ENCODE assay signal across 7 cellular contexts in genomic region chr5:69217732-69218568, GRCh38.
DNase-seq lines count a peak whose midpoint lies in the region; ATAC-seq and TF ChIP-seq lines count a peak whose summit lies in the region.

No MANE protein-coding gene starts in this region.

- no peaks in the 10 kb centered on the region for H3K27me3 Mint-ChIP-seq in T-helper 2 cell treated with Interferon-gamma antibody and Interleukin-4, amounts not matched to agents 5 μg/mL and 100 μg/mL, for 36 hours (ENCODE audit: low read depth)

- in situ Hi-C loops in astrocyte of the cerebellum (cut with HindIII; ENCODE audit: low sequenced_read_pairs): no loop called here

- ATAC-seq in GM18502 (IDR thresholded peaks at IDR 0.05; ENCODE audit: poor library complexity, unreplicated experiment) (peak; percentile 93), HG02938 (IDR thresholded peaks at IDR 0.05; ENCODE audit: unreplicated experiment) (peak; percentile 93)

- DNase-seq in NCI-H1694 treated with DMSO at 0.1 percent for 48 hours (lab: John Stamatoyannopoulos, UW) (peak; percentile 64), astrocyte of the cerebellum (ENCODE audit: low read depth) (peak; percentile 76), hippocampal formation (lab: John Stamatoyannopoulos, UW) (peak; percentile 66 to 97), retinal pigment epithelial cell (ENCODE audit: low read depth) (peak; percentile 76)
- DNase-seq in T-helper 2 cell treated with Interferon-gamma antibody and Interleukin-4, amounts not matched to agents 5 μg/mL and 100 μg/mL, for 36 hours (ENCODE audit: low spot score): peak; percentile 92

- peaks cover 17% of the 10 kb centered on the region for H3K36me3 Mint-ChIP-seq in T-helper 2 cell treated with Interferon-gamma antibody and Interleukin-4, amounts not matched to agents 5 μg/mL and 100 μg/mL, for 36 hours (ENCODE audit: low read depth)

- H3K4me1 Mint-ChIP-seq in T-helper 2 cell treated with Interferon-gamma antibody and Interleukin-4, amounts not matched to agents 5 μg/mL and 100 μg/mL, for 36 hours (ENCODE audit: low read depth): peaks cover 20% of the 10 kb centered on the region

- TF ChIP-seq CTCF in astrocyte of the cerebellum (IDR thresholded peaks at IDR 0.05; ENCODE audit: low read depth, low read length, missing control alignments): no peak
- TF ChIP-seq CTCF in retinal pigment epithelial cell (conservative IDR thresholded peaks at IDR 0.05; ENCODE audit: low read depth, low read length): peak; percentile 13

- no peaks in the 10 kb centered on the region for H3K9me3 Mint-ChIP-seq in T-helper 2 cell treated with Interferon-gamma antibody and Interleukin-4, amounts not matched to agents 5 μg/mL and 100 μg/mL, for 36 hours

- H3K27ac Mint-ChIP-seq in T-helper 2 cell treated with Interferon-gamma antibody and Interleukin-4, amounts not matched to agents 5 μg/mL and 100 μg/mL, for 36 hours: peak overlapping the region; percentile 99

- H3K4me3 ChIP-seq in astrocyte of the cerebellum (ENCODE audit: low read depth, low read length) (peak overlapping the region; percentile 86), retinal pigment epithelial cell (ENCODE audit: low read length) (peak overlapping the region; percentile 99)

- peak overlapping the region; percentile 99 for H3K4me3 Mint-ChIP-seq in T-helper 2 cell treated with Interferon-gamma antibody and Interleukin-4, amounts not matched to agents 5 μg/mL and 100 μg/mL, for 36 hours

Comparison
In these comparisons a context has a peak if more than half of its experiments do, and no peak if none do; other contexts are left out.
1. Peak in every context shown above with its lines: DNase-seq, ATAC-seq and H3K4me3 ChIP-seq.